ENCODE assay signal across 9 cellular contexts in the genomic region with DNA sequence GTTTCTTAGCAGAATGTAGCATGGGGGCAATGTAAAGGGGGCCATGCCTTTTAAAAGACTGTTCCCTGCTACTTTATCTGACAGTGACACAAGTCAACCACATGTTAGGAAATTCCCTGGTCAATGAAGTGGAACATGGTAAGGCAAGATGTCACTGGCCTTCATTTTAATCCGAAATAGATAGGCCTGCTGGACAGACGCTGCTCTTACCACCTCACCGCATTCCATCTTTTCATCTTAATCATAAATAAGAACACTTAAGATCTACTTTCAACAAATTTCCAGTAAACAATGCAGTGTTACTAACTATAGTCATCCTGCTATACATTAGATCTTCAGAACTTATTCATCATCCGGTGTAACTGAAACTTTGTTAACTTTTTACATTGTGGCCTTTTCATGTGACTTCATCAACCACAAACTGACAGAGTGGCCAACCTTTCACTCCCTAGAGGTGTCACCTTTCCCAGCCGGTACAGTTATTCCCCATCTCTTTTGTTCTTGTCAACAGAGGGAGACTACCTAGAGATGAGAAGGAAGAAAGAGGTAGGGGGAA. TPM values are rescaled to one million over a fixed set of nuclear protein-coding genes. Genes with fewer than 3 reads are reported as not detected.
DNase-seq lines count a peak whose midpoint lies in the region; ATAC-seq lines count a peak whose summit lies in the region.
"Had no signal": no experiment of that assay in that cellular context is flagged by ENCODE, and none has a peak within 500 bp of the region (broad histone marks: within the 10 kb centered on the region; RNA-seq: fewer than 3 reads in every experiment).

No MANE protein-coding gene starts in this region.

- CTCF ChIA-PET in activated CD8-positive, alpha-beta memory T cell treated with anti-CD3 and anti-CD28 coated beads, Interleukin-2, amount 10 ng/mL, durations not matched to agents 7 days and 5 days (lab: Charles Lee), result interaction anchor here (3.4 kb wide), 1 partner anchor 10 kb away, joined by 25 read pairs; no protein-coding TSS in a partner anchor

- no peaks in the 10 kb centered on the region for H3K9me3 Mint-ChIP-seq in activated CD8-positive, alpha-beta memory T cell treated with anti-CD3 and anti-CD28 coated beads, Interleukin-2, amount 10 ng/mL, durations not matched to agents 7 days and 5 days (ENCODE audit: low read depth)
- no peaks in the 10 kb centered on the region for H3K9me3 Mint-ChIP-seq in stimulated activated memory B cell treated with anti-CD40 and anti-IgM and Interleukin-4, amounts not matched to agents 10 μg/mL and 1 μg/mL and 100 μg/mL, for 72 hours

- peaks cover 7% of the 10 kb centered on the region for H3K36me3 Mint-ChIP-seq in activated CD8-positive, alpha-beta memory T cell treated with anti-CD3 and anti-CD28 coated beads, Interleukin-2, amount 10 ng/mL, durations not matched to agents 7 days and 5 days
- H3K36me3 Mint-ChIP-seq in stimulated activated memory B cell treated with anti-CD40 and anti-IgM and Interleukin-4, amounts not matched to agents 10 μg/mL and 1 μg/mL and 100 μg/mL, for 72 hours, result no peaks in the 10 kb centered on the region
- H3K36me3 Mint-ChIP-seq: CD4-positive, CD25-positive, alpha-beta regulatory T cell had no signal

- H3K4me1 Mint-ChIP-seq in activated CD8-positive, alpha-beta memory T cell treated with anti-CD3 and anti-CD28 coated beads, Interleukin-2, amount 10 ng/mL, durations not matched to agents 7 days and 5 days, result peaks cover 33% of the 10 kb centered on the region
- peaks cover 30% of the 10 kb centered on the region for H3K4me1 Mint-ChIP-seq in stimulated activated memory B cell treated with anti-CD40 and anti-IgM and Interleukin-4, amounts not matched to agents 10 μg/mL and 1 μg/mL and 100 μg/mL, for 72 hours

- no peaks in the 10 kb centered on the region for H3K27me3 Mint-ChIP-seq in activated CD8-positive, alpha-beta memory T cell treated with anti-CD3 and anti-CD28 coated beads, Interleukin-2, amount 10 ng/mL, durations not matched to agents 7 days and 5 days
- peaks cover 17% of the 10 kb centered on the region for H3K27me3 Mint-ChIP-seq in stimulated activated memory B cell treated with anti-CD40 and anti-IgM and Interleukin-4, amounts not matched to agents 10 μg/mL and 1 μg/mL and 100 μg/mL, for 72 hours

- peak; percentile 89 for ATAC-seq in activated CD8-positive, alpha-beta memory T cell treated with anti-CD3 and anti-CD28 coated beads, Interleukin-2, amount 10 ng/mL, durations not matched to agents 7 days and 5 days
- ATAC-seq in HG02870 (IDR thresholded peaks at IDR 0.05; ENCODE audit: unreplicated experiment), result peak; percentile 94
- peak; percentile 89 for ATAC-seq in stimulated activated memory B cell treated with anti-CD40 and anti-IgM and Interleukin-4, amounts not matched to agents 10 μg/mL and 1 μg/mL and 100 μg/mL, for 72 hours

- peak overlapping the region; percentile 56 for H3K4me3 Mint-ChIP-seq in activated CD8-positive, alpha-beta memory T cell treated with anti-CD3 and anti-CD28 coated beads, Interleukin-2, amount 10 ng/mL, durations not matched to agents 7 days and 5 days
- H3K4me3 Mint-ChIP-seq in stimulated activated memory B cell treated with anti-CD40 and anti-IgM and Interleukin-4, amounts not matched to agents 10 μg/mL and 1 μg/mL and 100 μg/mL, for 72 hours, result peak overlapping the region; percentile 38
- H3K4me3 Mint-ChIP-seq: CD4-positive, CD25-positive, alpha-beta regulatory T cell had no signal

- H3K27ac Mint-ChIP-seq in activated CD8-positive, alpha-beta memory T cell treated with anti-CD3 and anti-CD28 coated beads, Interleukin-2, amount 10 ng/mL, durations not matched to agents 7 days and 5 days, result peak overlapping the region; percentile 88
- H3K27ac Mint-ChIP-seq in stimulated activated memory B cell treated with anti-CD40 and anti-IgM and Interleukin-4, amounts not matched to agents 10 μg/mL and 1 μg/mL and 100 μg/mL, for 72 hours, result peak overlapping the region; percentile 96

- peak; percentile 67 for DNase-seq in activated CD8-positive, alpha-beta memory T cell treated with anti-CD3 and anti-CD28 coated beads, Interleukin-2, amount 10 ng/mL, durations not matched to agents 7 days and 5 days
- no peak for DNase-seq in activated CD8-positive, alpha-beta memory T cell treated with anti-CD3 and anti-CD28 coated beads for 24 hours
- DNase-seq in RPMI7951 (ENCODE audit: low read depth), result peak; percentile 53
- DNase-seq in stimulated activated naive CD4-positive, alpha-beta T cell (lab: John Stamatoyannopoulos, UW), result no peak
- DNase-seq in inferior parietal cortex (ENCODE audit: extremely low spot score), result no peak
- no peak for DNase-seq in mucosa of gallbladder (ENCODE audit: low spot score)

RNA-seq across cellular contexts. Expression of gene ASB4, which starts 15.6 kb away (rescaled TPM):
- total RNA-seq in activated CD8-positive, alpha-beta memory T cell treated with anti-CD3 and anti-CD28 coated beads, Interleukin-2, amount 10 ng/mL, durations not matched to agents 7 days and 5 days, result not detected
- 0.12 and 0.39 TPM in 2 replicates for total RNA-seq in RPMI7951 (2014; rRNA removed; shearing (Covaris generic))
- 0.09 TPM for total RNA-seq in mucosa of gallbladder
- total RNA-seq: CD4-positive, CD25-positive, alpha-beta regulatory T cell had no signal

Comparison
In these comparisons a context has a peak if more than half of its experiments do, and no peak if none do; other contexts are left out.
1. DNase-seq: peak in activated CD8-positive, alpha-beta memory T cell treated with anti-CD3 and anti-CD28 coated beads, Interleukin-2, amount 10 ng/mL, durations not matched to agents 7 days and 5 days (single experiment) and RPMI7951 (single experiment); none in activated CD8-positive, alpha-beta memory T cell treated with anti-CD3 and anti-CD28 coated beads for 24 hours (single experiment), stimulated activated naive CD4-positive, alpha-beta T cell (0 of 6), inferior parietal cortex (single experiment) and mucosa of gallbladder (single experiment).
2. Peak in every context shown above with its lines, with median percentiles within 50 percentile points of each other: ATAC-seq.